In genomic region chr2:201775326-201775725, GRCh38 we compare ENCODE assay signal across 29 cellular contexts. TPM values are rescaled to one million over a fixed set of nuclear protein-coding genes. Genes with fewer than 3 reads are reported as not detected.
A peak's percentile ranks its signal among the peaks of the same experiment; 100 is the strongest.
DNase-seq lines count a peak whose midpoint lies in the region; ATAC-seq, FAIRE-seq and TF ChIP-seq lines count a peak whose summit lies in the region.
"Had no signal": no experiment of that assay in that cellular context is flagged by ENCODE, and none has a peak within 500 bp of the region (broad histone marks: within the 10 kb centered on the region; RNA-seq: fewer than 3 reads in every experiment).

No MANE protein-coding gene starts in this region.

- no peaks in the 10 kb centered on the region; the same call in 1 of the 2 replicates for H3K27me3 Mint-ChIP-seq in HFFc6 (ENCODE audit: insufficient read depth)
- H3K27me3 Mint-ChIP-seq: CD4-positive, alpha-beta memory T cell; IgD-negative memory B cell had no signal

- BruUV-seq in PC-9 (replicated peaks; lab: Mats Ljungman, UMichigan): no TSS peak
- BruUV-seq in HepG2 (replicated peaks; lab: Mats Ljungman, UMichigan): no TSS peak

- peaks cover 34% of the 10 kb centered on the region for H3K36me3 Mint-ChIP-seq in HFFc6 (ENCODE audit: low read depth)
- H3K36me3 Mint-ChIP-seq: IgD-negative memory B cell had no signal

- H3K4me3 ChIP-seq in PC-9 (no peak overlapping the region), HepG2 (replicated peaks in 1 of 3; ENCODE audit: insufficient read depth in 1 of 3, low read depth in 2 of 3, low read length in 3 of 3) (no peak overlapping the region), kidney (ENCODE audit: low read length in 2 of 2) (no peak overlapping the region)
- H3K4me3 ChIP-seq: A549, GM12878, SJCRH30 had no signal

- H4K20me1 ChIP-seq in PC-9 (ENCODE audit: insufficient read depth): 0 out of 2 replicates have a peak, but pooled peaks cover 4% of the 10 kb centered on the region
- H4K20me1 ChIP-seq in HepG2 (ENCODE audit: insufficient read depth, low read length): no peaks in the 10 kb centered on the region

- H3K9ac ChIP-seq in HepG2 (ENCODE audit: insufficient read depth, low read depth, low read length) (no peak overlapping the region), kidney (ENCODE audit: low read length in 2 of 2) (no peak overlapping the region)
- H3K9ac ChIP-seq: KMS-11 had no signal

- H3K36me3 ChIP-seq in PC-9 (ENCODE audit: low read depth): no peaks in the 10 kb centered on the region
- no peaks in the 10 kb centered on the region; a peak in 1 of 5 replicates for H3K36me3 ChIP-seq in HepG2 (replicated peaks in 1 of 2; ENCODE audit: control insufficient read depth in 1 of 2, insufficient read depth in 2 of 2, low read length in 2 of 2)
- H3K36me3 ChIP-seq in kidney (ENCODE audit: control insufficient read depth in 1 of 2, insufficient read depth in 2 of 2, low read length in 2 of 2): no peaks in the 10 kb centered on the region
- H3K36me3 ChIP-seq: SJCRH30 had no signal

- TF ChIP-seq EP300 in HepG2 (IDR thresholded peaks at IDR 0.05; ENCODE audit: low read depth in 2 of 2, low read length in 2 of 2): no peak
- TF ChIP-seq EP300 in HepG2 (CRISPR knock-in tag; IDR thresholded peaks at IDR 0.05; ENCODE audit: borderline replicate concordance): no peak

- TF ChIP-seq RAD21 in HepG2 (CRISPR knock-in tag; IDR thresholded peaks at IDR 0.05): no peak

- peaks cover 88% of the 10 kb centered on the region for H3K4me1 Mint-ChIP-seq in HFFc6 (ENCODE audit: low read depth)

- H3K4me2 ChIP-seq in PC-9 (peak overlapping the region; percentile 21; the same call in 1 of the 2 replicates), HepG2 (ENCODE audit: low read depth, low read length) (peak overlapping the region; percentile 26; the same call in 1 of the 2 replicates)
- H3K4me2 ChIP-seq: A549, KMS-11 had no signal

- no peak for TF ChIP-seq CTCF in HFFc6 (IDR thresholded peaks at IDR 0.05)
- TF ChIP-seq CTCF in PC-9 (conservative IDR thresholded peaks at IDR 0.05): no peak
- no peak for TF ChIP-seq CTCF in HepG2 (CRISPR knock-in tag; IDR thresholded peaks at IDR 0.05)
- no peak for TF ChIP-seq CTCF in kidney (IDR thresholded peaks at IDR 0.05; ENCODE audit: borderline replicate concordance, extremely low read depth, insufficient read depth)

- no peak overlapping the region; the same call in 1 of the 2 replicates for H3K4me3 Mint-ChIP-seq in HFFc6
- H3K4me3 Mint-ChIP-seq: CD4-positive, alpha-beta memory T cell; IgD-negative memory B cell had no signal

- CTCF ChIA-PET in PC-9 (lab: Charles Lee) (interaction anchor here (0.5 kb wide), 1 partner anchor 59 kb away, joined by 3 read pairs; no protein-coding TSS in a partner anchor), HepG2 (lab: Yijun Ruan, JAX; ENCODE audit: low intra/inter-chr PET ratio, low total read pairs) (no interaction called here)

- WGBS in HepG2 (ENCODE audit: low lambda C conversion rate): 76% methylated on average over 1 of the region's 1 CpG

- H3K27me3 ChIP-seq in PC-9 (ENCODE audit: insufficient read depth, low read depth) (no peaks in the 10 kb centered on the region), HepG2 (ENCODE audit: control insufficient read depth in 1 of 2, insufficient read depth in 2 of 2, low read length in 2 of 2) (no peaks in the 10 kb centered on the region; a peak in 1 of 5 replicates)
- H3K27me3 ChIP-seq: SJCRH30 had no signal

- DNase-seq in DMS53 (lab: John Stamatoyannopoulos, UW): peak; percentile 83
- DNase-seq in HFFc6: no peak
- DNase-seq in PC-9: no peak
- DNase-seq in HepG2 (ENCODE audit: low spot score): no peak
- DNase-seq in kidney: no peak
- no peak for DNase-seq in A172 (ENCODE audit: low spot score)
- DNase-seq in T-helper 1 cell: no peak
- DNase-seq: C1 segment of cervical spinal cord; CD4-positive, alpha-beta memory T cell; COR-L47; DMS79; EL; GDM1; H7; NCI-H1092 treated with DMSO at 0.1 percent for 48 hours; NCI-H1436; NCI-H187; NCI-H2081 treated with DMSO at 0.1 percent for 48 hours; NCI-H2171; NCI-H226; NCI-H510A; NCI-H69; SJCRH30 had no signal

- ATAC-seq in HepG2 (peak; percentile 38; the same call in 2 of the 3 replicates), GM19452 (IDR thresholded peaks at IDR 0.05; ENCODE audit: unreplicated experiment) (no peak)
- ATAC-seq: A549, GM12878, SK-N-SH treated with all-trans-retinoic acid at 6 μM for 48 hours had no signal

- intact Hi-C loops in PC-9 (cut with micrococcal nuclease; ENCODE audit: unreplicated experiment): no loop called here
- intact Hi-C loops in HepG2 (cut with micrococcal nuclease; ENCODE audit: unreplicated experiment): no loop called here
- intact Hi-C loops in kidney (cut with DNase I): no loop called here

- no peak overlapping the region for H3K27ac ChIP-seq in PC-9
- no peak overlapping the region for H3K27ac ChIP-seq in HepG2 (ENCODE audit: extremely low read length, insufficient read depth, low read length)
- no peak overlapping the region for H3K27ac ChIP-seq in kidney (ENCODE audit: low read depth in 2 of 2, low read length in 2 of 2)
- H3K27ac ChIP-seq: A549, KMS-11, SJCRH30 had no signal

- peak overlapping the region; percentile 33; the same call in 1 of the 2 replicates for H3K27ac Mint-ChIP-seq in HFFc6
- H3K27ac Mint-ChIP-seq: CD4-positive, alpha-beta memory T cell; IgD-negative memory B cell had no signal

- in situ Hi-C loops in HepG2 (cut with HindIII; ENCODE audit: extremely low pct_ligation_motif_present, low pct_unique_long_range_greater_than_20kb): no loop called here

- no peak overlapping the region for H2AFZ ChIP-seq in PC-9
- H2AFZ ChIP-seq in HepG2 (ENCODE audit: low read length): no peak overlapping the region

- H3K9me3 Mint-ChIP-seq in HFFc6: no peaks in the 10 kb centered on the region
- H3K9me3 Mint-ChIP-seq: IgD-negative memory B cell had no signal

- H3F3A ChIP-seq in PC-9 (ENCODE audit: insufficient read depth, low read depth): 0 out of 2 replicates have a peak, but pooled peaks cover 3% of the 10 kb centered on the region

- H3K4me1 ChIP-seq in PC-9 (replicated peaks; ENCODE audit: insufficient read depth) (peaks cover 39% of the 10 kb centered on the region), HepG2 (ENCODE audit: insufficient read depth, low read length) (peaks cover 49% of the 10 kb centered on the region), kidney (ENCODE audit: control insufficient read depth in 1 of 2, insufficient read depth in 1 of 2, low read depth in 1 of 2, low read length in 2 of 2) (peaks cover 7% of the 10 kb centered on the region in 2 donors)
- H3K4me1 ChIP-seq: SJCRH30 had no signal

- no peak for TF ChIP-seq POLR2A in HepG2 (IDR thresholded peaks at IDR 0.05; ENCODE audit: insufficient read depth in 1 of 2, low read depth in 2 of 2, low read length in 2 of 2)

- POLR2A ChIA-PET in PC-9 (lab: Charles Lee; ENCODE audit: unreplicated experiment): no interaction called here
- POLR2A ChIA-PET in HepG2 (lab: Yijun Ruan, JAX): no interaction called here

- H3K79me2 ChIP-seq in PC-9 (ENCODE audit: low read depth) (peaks cover 73% of the 10 kb centered on the region), HepG2 (ENCODE audit: insufficient read depth, low read length) (peaks cover 71% of the 10 kb centered on the region)

- H3K9me3 ChIP-seq in PC-9 (ENCODE audit: insufficient read depth, low read depth) (no peaks in the 10 kb centered on the region), HepG2 (ENCODE audit: low read length) (no peaks in the 10 kb centered on the region), kidney (ENCODE audit: control insufficient read depth in 1 of 2, low read length in 2 of 2) (no peaks in the 10 kb centered on the region)
- H3K9me3 ChIP-seq: A549, SJCRH30 had no signal

- no peak for FAIRE-seq in HepG2 (lab: Jason Lieb, UNC)
- no peak for FAIRE-seq in kidney (lab: Jason Lieb, UNC)
- FAIRE-seq: A549 had no signal

- no peaks in the 10 kb centered on the region for H3K9me2 ChIP-seq in PC-9 (ENCODE audit: insufficient read depth)

RNA-seq across cellular contexts. Expression of gene ALS2, which starts 5.4 kb away (rescaled TPM):
- 10 to 100 TPM; 44.8 to 54.0 (median 46.4) TPM for total RNA-seq in HFFc6 (2021; fragmentation: NEBNext Ultra II Directional; extraction: Animal tissue kit (Norgen Biotek cat#: 25700))
- 27.2 and 27.6 TPM in 2 replicates for total RNA-seq in PC-9 (2021)
- total RNA-seq in HepG2 (2016; rRNA removed; fragmentation: Illumina TruSeq; extraction: Trizol): 19.3 and 25.4 TPM in 2 replicates
- total RNA-seq in HepG2 (2016; cell fraction: cytosol; rRNA removed; fragmentation: Illumina TruSeq; extraction: Trizol; ENCODE audit: low read depth): 9.9 and 10.8 TPM in 2 replicates
- total RNA-seq in HepG2 (2016; cell fraction: insoluble cytoplasmic fraction; rRNA removed; fragmentation: Illumina TruSeq; extraction: Trizol): 19.9 and 25.5 TPM in 2 replicates
- total RNA-seq in HepG2 (2016; cell fraction: membrane; rRNA removed; fragmentation: Illumina TruSeq; extraction: Trizol): 8.0 and 9.9 TPM in 2 replicates
- total RNA-seq in HepG2 (2016; cell fraction: nucleus; rRNA removed; fragmentation: Illumina TruSeq; extraction: Trizol): 21.0 and 23.3 TPM in 2 replicates
- polyA plus RNA-seq in HepG2 (2011; rRNA removed): 12.7 and 15.3 TPM in 2 replicates
- polyA plus RNA-seq in HepG2 (2011; cell fraction: cytosol; rRNA removed): 7.4 and 10.7 TPM in 2 replicates
- polyA plus RNA-seq in HepG2 (2011; cell fraction: nucleus; rRNA removed): 16.0 and 23.2 TPM in 2 replicates
- polyA plus RNA-seq in HepG2 (2012): 14.4 and 15.3 TPM in 2 replicates
- polyA plus RNA-seq in HepG2 (2016; cell fraction: cytosol; fragmentation: Illumina TruSeq; extraction: Trizol; ENCODE audit: low read depth): 0.66 and 0.81 TPM in 2 replicates
- polyA plus RNA-seq in HepG2 (2016; cell fraction: insoluble cytoplasmic fraction; fragmentation: Illumina TruSeq; extraction: Trizol; ENCODE audit: low read depth): 15.7 and 17.6 TPM in 2 replicates
- 2.0 and 2.3 TPM in 2 replicates for polyA plus RNA-seq in HepG2 (2016; cell fraction: membrane; fragmentation: Illumina TruSeq; extraction: Trizol; ENCODE audit: low read depth)
- polyA plus RNA-seq in HepG2 (2016; cell fraction: nucleus; fragmentation: Illumina TruSeq; extraction: Trizol; ENCODE audit: insufficient read depth, low read depth): 20.8 and 22.0 TPM in 2 replicates
- polyA minus RNA-seq in HepG2 (2011; rRNA and poly(A)+ RNA removed; ENCODE audit: low replicate concordance): 13.7 and 28.5 TPM in 2 replicates
- 12.0 and 14.3 TPM in 2 replicates for polyA minus RNA-seq in HepG2 (2011; cell fraction: cytosol; rRNA and poly(A)+ RNA removed)
- polyA minus RNA-seq in HepG2 (2011; cell fraction: nucleus; rRNA and poly(A)+ RNA removed): 45.7 and 66.5 TPM in 2 replicates
- total RNA-seq in kidney: 24.4 TPM
- polyA plus RNA-seq in kidney (ENCODE audit: insufficient read depth, low read depth, low replicate concordance): 7.1 TPM
- total RNA-seq in A172 (2014; rRNA removed; shearing (Covaris generic)): 30.6 and 39.2 TPM in 2 replicates

RNA-seq across cellular contexts. Expression of gene CDK15, which starts 31.0 kb away (rescaled TPM):
- total RNA-seq in HFFc6 (2021; fragmentation: NEBNext Ultra II Directional; extraction: Animal tissue kit (Norgen Biotek cat#: 25700)): 10 to 100 TPM; 21.7 to 59.8 (median 49.4) TPM
- not detected in 2 replicates for total RNA-seq in PC-9 (2021)
- not detected in 2 replicates for total RNA-seq in HepG2 (2016; rRNA removed; fragmentation: Illumina TruSeq; extraction: Trizol)
- not detected in 2 replicates for total RNA-seq in HepG2 (2016; cell fraction: cytosol; rRNA removed; fragmentation: Illumina TruSeq; extraction: Trizol; ENCODE audit: low read depth)
- not detected in 2 replicates for total RNA-seq in HepG2 (2016; cell fraction: insoluble cytoplasmic fraction; rRNA removed; fragmentation: Illumina TruSeq; extraction: Trizol)
- not detected in 2 replicates for total RNA-seq in HepG2 (2016; cell fraction: membrane; rRNA removed; fragmentation: Illumina TruSeq; extraction: Trizol)
- not detected in 2 replicates for total RNA-seq in HepG2 (2016; cell fraction: nucleus; rRNA removed; fragmentation: Illumina TruSeq; extraction: Trizol)
- not detected in 2 replicates for polyA plus RNA-seq in HepG2 (2011; rRNA removed)
- not detected in 2 replicates for polyA plus RNA-seq in HepG2 (2011; cell fraction: cytosol; rRNA removed)
- not detected in 2 replicates for polyA plus RNA-seq in HepG2 (2011; cell fraction: nucleus; rRNA removed)
- polyA plus RNA-seq in HepG2 (2012): not detected in 2 replicates
- polyA plus RNA-seq in HepG2 (2016; cell fraction: cytosol; fragmentation: Illumina TruSeq; extraction: Trizol; ENCODE audit: low read depth): not detected in 2 replicates
- not detected in 2 replicates for polyA plus RNA-seq in HepG2 (2016; cell fraction: insoluble cytoplasmic fraction; fragmentation: Illumina TruSeq; extraction: Trizol; ENCODE audit: low read depth)
- not detected in 2 replicates for polyA plus RNA-seq in HepG2 (2016; cell fraction: membrane; fragmentation: Illumina TruSeq; extraction: Trizol; ENCODE audit: low read depth)
- not detected in 2 replicates for polyA plus RNA-seq in HepG2 (2016; cell fraction: nucleus; fragmentation: Illumina TruSeq; extraction: Trizol; ENCODE audit: insufficient read depth, low read depth)
- not detected in 2 replicates for polyA minus RNA-seq in HepG2 (2011; rRNA and poly(A)+ RNA removed; ENCODE audit: low replicate concordance)
- polyA minus RNA-seq in HepG2 (2011; cell fraction: cytosol; rRNA and poly(A)+ RNA removed): not detected in 2 replicates
- polyA minus RNA-seq in HepG2 (2011; cell fraction: nucleus; rRNA and poly(A)+ RNA removed): not detected in 2 replicates
- 2.7 TPM for total RNA-seq in kidney
- 0.11 TPM for polyA plus RNA-seq in kidney (ENCODE audit: insufficient read depth, low read depth, low replicate concordance)
- total RNA-seq in A172 (2014; rRNA removed; shearing (Covaris generic)): 0.19 TPM in 1 of 2 replicates, not detected in the other
- total RNA-seq: CD4-positive, alpha-beta memory T cell; H7 had no signal
- polyA plus RNA-seq: A549; CD4-positive, alpha-beta memory T cell; IgD-negative memory B cell had no signal
